17 cellular contexts compared by ENCODE assay signal in the genomic region with DNA sequence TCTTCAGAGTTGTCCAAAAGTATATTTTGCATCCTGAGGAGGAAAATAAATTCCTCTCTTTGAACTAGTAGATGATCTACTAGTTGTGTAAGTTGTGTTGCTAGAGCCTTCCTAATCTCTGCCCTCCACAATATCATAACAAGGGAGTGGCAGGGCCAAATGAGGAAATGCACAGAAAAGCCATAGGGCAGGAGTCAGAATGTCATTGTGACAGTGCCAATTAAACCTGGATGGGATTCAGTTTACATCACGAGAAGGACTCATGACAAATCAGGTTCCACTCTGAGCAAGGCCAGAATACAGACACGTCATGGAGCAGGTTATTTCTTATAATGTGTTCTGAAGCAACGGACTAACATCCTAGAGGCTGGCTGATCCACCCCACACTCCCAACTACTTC.
"Had no signal": no experiment of that assay in that cellular context is flagged by ENCODE, and none has a peak within 500 bp of the region (broad histone marks: within the 10 kb centered on the region; RNA-seq: fewer than 3 reads in every experiment).

No MANE protein-coding gene starts in this region.

- H3K36me3 ChIP-seq: MG63 had no signal

- H3K9me3 ChIP-seq: MG63 had no signal

- ATAC-seq: Panc1, PC-3 had no signal

- H3K27me3 ChIP-seq: MG63 had no signal

- H3K27ac ChIP-seq: RWPE1 had no signal

- DNase-seq: KBM-7, MG63, NCI-H1092 treated with DMSO at 0.1 percent for 48 hours, NCI-H1436, NCI-H187, NCI-H2029, NCI-H2171 treated with DMSO at 0.1 percent for 48 hours, NCI-H345, NCI-H446 treated with DMSO at 0.1 percent for 48 hours, NCI-H524, NCI-H526 treated with DMSO at 0.1 percent for 48 hours, NCI-H774, PC-3, SHP77, SK-N-SH had no signal

- H3K4me3 ChIP-seq: MG63 had no signal
